ENCODE assay signal across 1 cellular context in the genomic region with DNA sequence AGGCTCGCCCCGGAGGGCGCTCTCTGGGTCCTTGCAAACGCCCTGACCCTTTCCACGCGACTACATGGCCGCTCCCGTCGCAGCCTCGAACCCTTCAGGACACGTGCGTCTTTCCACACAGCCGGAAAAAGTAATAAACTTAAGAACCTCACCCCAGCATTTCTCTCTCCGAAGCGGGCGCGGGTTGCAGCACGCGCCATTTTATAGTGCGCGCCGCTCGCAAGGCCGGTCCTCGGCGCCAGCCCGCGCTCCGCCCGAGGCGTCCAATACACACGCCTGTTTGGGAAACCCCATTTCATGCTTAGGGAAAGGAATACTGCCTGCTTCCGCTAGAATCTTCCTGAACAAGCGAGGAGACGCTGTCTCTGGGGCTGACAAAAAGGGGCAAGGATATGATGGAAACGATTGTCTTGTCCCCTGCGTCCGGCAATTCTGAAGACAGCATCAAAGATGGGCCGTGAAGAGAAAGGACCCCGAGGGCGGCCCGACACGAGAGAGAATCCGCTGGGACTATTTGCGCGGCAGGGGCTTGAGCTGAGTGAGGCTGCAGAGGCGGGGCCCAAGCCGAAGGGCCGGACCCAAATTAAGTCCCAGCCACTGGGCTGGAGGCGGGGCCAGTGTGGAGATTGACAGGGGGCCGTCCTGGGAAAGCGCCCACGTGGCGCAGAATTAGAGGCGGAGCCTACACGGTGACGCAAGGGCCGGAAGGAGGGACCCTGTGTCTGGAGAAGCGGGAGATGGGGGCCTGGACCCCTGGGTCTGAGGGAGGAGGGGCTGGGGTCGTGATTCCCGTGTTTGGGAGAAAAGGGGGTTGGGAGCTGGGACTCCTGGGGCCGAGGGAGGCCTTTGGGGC.
A peak's percentile ranks its signal among the peaks of the same experiment; 100 is the strongest.
TF ChIP-seq lines count a peak whose summit lies in the region.

No MANE protein-coding gene starts in this region.

TF ChIP-seq in HepG2, 621 proteins besides CTCF, POLR2A, EP300 and RAD21 (continued from another document and continues in another):
- TF ChIP-seq, protein P1, sequence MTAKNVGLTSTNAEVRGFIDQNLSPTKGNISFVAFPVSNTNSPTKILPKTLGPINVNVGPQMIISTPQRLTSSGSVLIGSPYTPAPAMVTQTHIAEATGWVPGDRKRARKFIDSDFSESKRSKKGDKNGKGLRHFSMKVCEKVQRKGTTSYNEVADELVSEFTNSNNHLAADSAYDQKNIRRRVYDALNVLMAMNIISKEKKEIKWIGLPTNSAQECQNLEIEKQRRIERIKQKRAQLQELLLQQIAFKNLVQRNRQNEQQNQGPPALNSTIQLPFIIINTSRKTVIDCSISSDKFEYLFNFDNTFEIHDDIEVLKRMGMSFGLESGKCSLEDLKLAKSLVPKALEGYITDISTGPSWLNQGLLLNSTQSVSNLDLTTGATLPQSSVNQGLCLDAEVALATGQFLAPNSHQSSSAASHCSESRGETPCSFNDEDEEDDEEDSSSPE (CRISPR knock-in tag; IDR thresholded peaks at IDR 0.05) = peak; percentile 98
- peak; percentile 66; the same call in 1 of the 2 replicates for TF ChIP-seq DNMT3B (CRISPR knock-in tag; conservative IDR thresholded peaks at IDR 0.05)
- TF ChIP-seq MIER3 (CRISPR knock-in tag; IDR thresholded peaks at IDR 0.05; ENCODE audit: borderline replicate concordance) = peak; percentile 24; the same call in 1 of the 2 replicates
- TF ChIP-seq SMYD3 (CRISPR knock-in tag; IDR thresholded peaks at IDR 0.05) = 0 out of 2 replicates have a peak, but pooled peaks have one; percentile 29
- TF ChIP-seq JUND (CRISPR knock-in tag; IDR thresholded peaks at IDR 0.05) = no peak; the same call in 1 of the 2 replicates
- TF ChIP-seq, protein P2, sequence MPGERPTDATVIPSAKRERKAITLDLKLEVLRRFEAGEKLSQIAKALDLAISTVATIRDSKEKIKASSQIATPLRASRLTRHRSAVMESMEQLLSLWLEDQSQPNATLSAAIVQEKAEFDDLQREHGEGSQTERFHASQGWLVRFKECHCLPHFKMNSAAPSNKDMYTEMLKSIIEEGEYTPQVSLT (CRISPR knock-in tag; IDR thresholded peaks at IDR 0.05; ENCODE audit: borderline replicate concordance, low read depth) = no peak
- no peak for TF ChIP-seq IKZF1 (IDR thresholded peaks at IDR 0.05)
- no peak for TF ChIP-seq EEA1 (CRISPR knock-in tag; IDR thresholded peaks at IDR 0.05; ENCODE audit: borderline replicate concordance)
- no peak for TF ChIP-seq TP53 (CRISPR knock-in tag; conservative IDR thresholded peaks at IDR 0.05)
- TF ChIP-seq, protein P3, sequence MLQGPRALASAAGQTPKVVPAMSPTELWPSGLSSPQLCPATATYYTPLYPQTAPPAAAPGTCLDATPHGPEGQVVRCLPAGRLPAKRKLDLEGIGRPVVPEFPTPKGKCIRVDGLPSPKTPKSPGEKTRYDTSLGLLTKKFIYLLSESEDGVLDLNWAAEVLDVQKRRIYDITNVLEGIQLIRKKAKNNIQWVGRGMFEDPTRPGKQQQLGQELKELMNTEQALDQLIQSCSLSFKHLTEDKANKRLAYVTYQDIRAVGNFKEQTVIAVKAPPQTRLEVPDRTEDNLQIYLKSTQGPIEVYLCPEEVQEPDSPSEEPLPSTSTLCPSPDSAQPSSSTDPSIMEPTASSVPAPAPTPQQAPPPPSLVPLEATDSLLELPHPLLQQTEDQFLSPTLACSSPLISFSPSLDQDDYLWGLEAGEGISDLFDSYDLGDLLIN (CRISPR knock-in tag; IDR thresholded peaks at IDR 0.05; ENCODE audit: borderline replicate concordance) = no peak; the same call in 1 of the 2 replicates
- TF ChIP-seq, protein P4, sequence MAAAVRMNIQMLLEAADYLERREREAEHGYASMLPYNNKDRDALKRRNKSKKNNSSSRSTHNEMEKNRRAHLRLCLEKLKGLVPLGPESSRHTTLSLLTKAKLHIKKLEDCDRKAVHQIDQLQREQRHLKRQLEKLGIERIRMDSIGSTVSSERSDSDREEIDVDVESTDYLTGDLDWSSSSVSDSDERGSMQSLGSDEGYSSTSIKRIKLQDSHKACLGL (CRISPR knock-in tag; IDR thresholded peaks at IDR 0.05) = peak; percentile 64
- no peak for TF ChIP-seq FOXM1 (CRISPR knock-in tag; IDR thresholded peaks at IDR 0.05)
- no peak for TF ChIP-seq MED1 (CRISPR knock-in tag; IDR thresholded peaks at IDR 0.05)
- no peak for TF ChIP-seq KLF13 (CRISPR knock-in tag; IDR thresholded peaks at IDR 0.05)
- TF ChIP-seq, protein P5, sequence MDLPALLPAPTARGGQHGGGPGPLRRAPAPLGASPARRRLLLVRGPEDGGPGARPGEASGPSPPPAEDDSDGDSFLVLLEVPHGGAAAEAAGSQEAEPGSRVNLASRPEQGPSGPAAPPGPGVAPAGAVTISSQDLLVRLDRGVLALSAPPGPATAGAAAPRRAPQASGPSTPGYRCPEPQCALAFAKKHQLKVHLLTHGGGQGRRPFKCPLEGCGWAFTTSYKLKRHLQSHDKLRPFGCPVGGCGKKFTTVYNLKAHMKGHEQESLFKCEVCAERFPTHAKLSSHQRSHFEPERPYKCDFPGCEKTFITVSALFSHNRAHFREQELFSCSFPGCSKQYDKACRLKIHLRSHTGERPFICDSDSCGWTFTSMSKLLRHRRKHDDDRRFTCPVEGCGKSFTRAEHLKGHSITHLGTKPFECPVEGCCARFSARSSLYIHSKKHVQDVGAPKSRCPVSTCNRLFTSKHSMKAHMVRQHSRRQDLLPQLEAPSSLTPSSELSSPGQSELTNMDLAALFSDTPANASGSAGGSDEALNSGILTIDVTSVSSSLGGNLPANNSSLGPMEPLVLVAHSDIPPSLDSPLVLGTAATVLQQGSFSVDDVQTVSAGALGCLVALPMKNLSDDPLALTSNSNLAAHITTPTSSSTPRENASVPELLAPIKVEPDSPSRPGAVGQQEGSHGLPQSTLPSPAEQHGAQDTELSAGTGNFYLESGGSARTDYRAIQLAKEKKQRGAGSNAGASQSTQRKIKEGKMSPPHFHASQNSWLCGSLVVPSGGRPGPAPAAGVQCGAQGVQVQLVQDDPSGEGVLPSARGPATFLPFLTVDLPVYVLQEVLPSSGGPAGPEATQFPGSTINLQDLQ (CRISPR knock-in tag; IDR thresholded peaks at IDR 0.05) = 0 out of 2 replicates have a peak, but pooled peaks have one; percentile 66
- TF ChIP-seq, protein P6, sequence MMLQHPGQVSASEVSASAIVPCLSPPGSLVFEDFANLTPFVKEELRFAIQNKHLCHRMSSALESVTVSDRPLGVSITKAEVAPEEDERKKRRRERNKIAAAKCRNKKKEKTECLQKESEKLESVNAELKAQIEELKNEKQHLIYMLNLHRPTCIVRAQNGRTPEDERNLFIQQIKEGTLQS (CRISPR knock-in tag; IDR thresholded peaks at IDR 0.05) = peak; percentile 79
- TF ChIP-seq, protein P7, sequence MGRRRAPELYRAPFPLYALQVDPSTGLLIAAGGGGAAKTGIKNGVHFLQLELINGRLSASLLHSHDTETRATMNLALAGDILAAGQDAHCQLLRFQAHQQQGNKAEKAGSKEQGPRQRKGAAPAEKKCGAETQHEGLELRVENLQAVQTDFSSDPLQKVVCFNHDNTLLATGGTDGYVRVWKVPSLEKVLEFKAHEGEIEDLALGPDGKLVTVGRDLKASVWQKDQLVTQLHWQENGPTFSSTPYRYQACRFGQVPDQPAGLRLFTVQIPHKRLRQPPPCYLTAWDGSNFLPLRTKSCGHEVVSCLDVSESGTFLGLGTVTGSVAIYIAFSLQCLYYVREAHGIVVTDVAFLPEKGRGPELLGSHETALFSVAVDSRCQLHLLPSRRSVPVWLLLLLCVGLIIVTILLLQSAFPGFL (CRISPR knock-in tag; IDR thresholded peaks at IDR 0.05) = no peak
- TF ChIP-seq, protein P8, sequence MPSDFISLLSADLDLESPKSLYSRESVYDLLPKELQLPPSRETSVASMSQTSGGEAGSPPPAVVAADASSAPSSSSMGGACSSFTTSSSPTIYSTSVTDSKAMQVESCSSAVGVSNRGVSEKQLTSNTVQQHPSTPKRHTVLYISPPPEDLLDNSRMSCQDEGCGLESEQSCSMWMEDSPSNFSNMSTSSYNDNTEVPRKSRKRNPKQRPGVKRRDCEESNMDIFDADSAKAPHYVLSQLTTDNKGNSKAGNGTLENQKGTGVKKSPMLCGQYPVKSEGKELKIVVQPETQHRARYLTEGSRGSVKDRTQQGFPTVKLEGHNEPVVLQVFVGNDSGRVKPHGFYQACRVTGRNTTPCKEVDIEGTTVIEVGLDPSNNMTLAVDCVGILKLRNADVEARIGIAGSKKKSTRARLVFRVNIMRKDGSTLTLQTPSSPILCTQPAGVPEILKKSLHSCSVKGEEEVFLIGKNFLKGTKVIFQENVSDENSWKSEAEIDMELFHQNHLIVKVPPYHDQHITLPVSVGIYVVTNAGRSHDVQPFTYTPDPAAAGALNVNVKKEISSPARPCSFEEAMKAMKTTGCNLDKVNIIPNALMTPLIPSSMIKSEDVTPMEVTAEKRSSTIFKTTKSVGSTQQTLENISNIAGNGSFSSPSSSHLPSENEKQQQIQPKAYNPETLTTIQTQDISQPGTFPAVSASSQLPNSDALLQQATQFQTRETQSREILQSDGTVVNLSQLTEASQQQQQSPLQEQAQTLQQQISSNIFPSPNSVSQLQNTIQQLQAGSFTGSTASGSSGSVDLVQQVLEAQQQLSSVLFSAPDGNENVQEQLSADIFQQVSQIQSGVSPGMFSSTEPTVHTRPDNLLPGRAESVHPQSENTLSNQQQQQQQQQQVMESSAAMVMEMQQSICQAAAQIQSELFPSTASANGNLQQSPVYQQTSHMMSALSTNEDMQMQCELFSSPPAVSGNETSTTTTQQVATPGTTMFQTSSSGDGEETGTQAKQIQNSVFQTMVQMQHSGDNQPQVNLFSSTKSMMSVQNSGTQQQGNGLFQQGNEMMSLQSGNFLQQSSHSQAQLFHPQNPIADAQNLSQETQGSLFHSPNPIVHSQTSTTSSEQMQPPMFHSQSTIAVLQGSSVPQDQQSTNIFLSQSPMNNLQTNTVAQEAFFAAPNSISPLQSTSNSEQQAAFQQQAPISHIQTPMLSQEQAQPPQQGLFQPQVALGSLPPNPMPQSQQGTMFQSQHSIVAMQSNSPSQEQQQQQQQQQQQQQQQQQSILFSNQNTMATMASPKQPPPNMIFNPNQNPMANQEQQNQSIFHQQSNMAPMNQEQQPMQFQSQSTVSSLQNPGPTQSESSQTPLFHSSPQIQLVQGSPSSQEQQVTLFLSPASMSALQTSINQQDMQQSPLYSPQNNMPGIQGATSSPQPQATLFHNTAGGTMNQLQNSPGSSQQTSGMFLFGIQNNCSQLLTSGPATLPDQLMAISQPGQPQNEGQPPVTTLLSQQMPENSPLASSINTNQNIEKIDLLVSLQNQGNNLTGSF (CRISPR knock-in tag; IDR thresholded peaks at IDR 0.05) = no peak
- no peak for TF ChIP-seq SOX13 (IDR thresholded peaks at IDR 0.05)
- TF ChIP-seq SOX13 (CRISPR knock-in tag; conservative IDR thresholded peaks at IDR 0.05 in 1 of 2, IDR thresholded peaks at IDR 0.05 in 1 of 2) = peak in 1 of 2 experiments; percentile 10; a peak in 1 of 4 replicates
- TF ChIP-seq, protein P9, sequence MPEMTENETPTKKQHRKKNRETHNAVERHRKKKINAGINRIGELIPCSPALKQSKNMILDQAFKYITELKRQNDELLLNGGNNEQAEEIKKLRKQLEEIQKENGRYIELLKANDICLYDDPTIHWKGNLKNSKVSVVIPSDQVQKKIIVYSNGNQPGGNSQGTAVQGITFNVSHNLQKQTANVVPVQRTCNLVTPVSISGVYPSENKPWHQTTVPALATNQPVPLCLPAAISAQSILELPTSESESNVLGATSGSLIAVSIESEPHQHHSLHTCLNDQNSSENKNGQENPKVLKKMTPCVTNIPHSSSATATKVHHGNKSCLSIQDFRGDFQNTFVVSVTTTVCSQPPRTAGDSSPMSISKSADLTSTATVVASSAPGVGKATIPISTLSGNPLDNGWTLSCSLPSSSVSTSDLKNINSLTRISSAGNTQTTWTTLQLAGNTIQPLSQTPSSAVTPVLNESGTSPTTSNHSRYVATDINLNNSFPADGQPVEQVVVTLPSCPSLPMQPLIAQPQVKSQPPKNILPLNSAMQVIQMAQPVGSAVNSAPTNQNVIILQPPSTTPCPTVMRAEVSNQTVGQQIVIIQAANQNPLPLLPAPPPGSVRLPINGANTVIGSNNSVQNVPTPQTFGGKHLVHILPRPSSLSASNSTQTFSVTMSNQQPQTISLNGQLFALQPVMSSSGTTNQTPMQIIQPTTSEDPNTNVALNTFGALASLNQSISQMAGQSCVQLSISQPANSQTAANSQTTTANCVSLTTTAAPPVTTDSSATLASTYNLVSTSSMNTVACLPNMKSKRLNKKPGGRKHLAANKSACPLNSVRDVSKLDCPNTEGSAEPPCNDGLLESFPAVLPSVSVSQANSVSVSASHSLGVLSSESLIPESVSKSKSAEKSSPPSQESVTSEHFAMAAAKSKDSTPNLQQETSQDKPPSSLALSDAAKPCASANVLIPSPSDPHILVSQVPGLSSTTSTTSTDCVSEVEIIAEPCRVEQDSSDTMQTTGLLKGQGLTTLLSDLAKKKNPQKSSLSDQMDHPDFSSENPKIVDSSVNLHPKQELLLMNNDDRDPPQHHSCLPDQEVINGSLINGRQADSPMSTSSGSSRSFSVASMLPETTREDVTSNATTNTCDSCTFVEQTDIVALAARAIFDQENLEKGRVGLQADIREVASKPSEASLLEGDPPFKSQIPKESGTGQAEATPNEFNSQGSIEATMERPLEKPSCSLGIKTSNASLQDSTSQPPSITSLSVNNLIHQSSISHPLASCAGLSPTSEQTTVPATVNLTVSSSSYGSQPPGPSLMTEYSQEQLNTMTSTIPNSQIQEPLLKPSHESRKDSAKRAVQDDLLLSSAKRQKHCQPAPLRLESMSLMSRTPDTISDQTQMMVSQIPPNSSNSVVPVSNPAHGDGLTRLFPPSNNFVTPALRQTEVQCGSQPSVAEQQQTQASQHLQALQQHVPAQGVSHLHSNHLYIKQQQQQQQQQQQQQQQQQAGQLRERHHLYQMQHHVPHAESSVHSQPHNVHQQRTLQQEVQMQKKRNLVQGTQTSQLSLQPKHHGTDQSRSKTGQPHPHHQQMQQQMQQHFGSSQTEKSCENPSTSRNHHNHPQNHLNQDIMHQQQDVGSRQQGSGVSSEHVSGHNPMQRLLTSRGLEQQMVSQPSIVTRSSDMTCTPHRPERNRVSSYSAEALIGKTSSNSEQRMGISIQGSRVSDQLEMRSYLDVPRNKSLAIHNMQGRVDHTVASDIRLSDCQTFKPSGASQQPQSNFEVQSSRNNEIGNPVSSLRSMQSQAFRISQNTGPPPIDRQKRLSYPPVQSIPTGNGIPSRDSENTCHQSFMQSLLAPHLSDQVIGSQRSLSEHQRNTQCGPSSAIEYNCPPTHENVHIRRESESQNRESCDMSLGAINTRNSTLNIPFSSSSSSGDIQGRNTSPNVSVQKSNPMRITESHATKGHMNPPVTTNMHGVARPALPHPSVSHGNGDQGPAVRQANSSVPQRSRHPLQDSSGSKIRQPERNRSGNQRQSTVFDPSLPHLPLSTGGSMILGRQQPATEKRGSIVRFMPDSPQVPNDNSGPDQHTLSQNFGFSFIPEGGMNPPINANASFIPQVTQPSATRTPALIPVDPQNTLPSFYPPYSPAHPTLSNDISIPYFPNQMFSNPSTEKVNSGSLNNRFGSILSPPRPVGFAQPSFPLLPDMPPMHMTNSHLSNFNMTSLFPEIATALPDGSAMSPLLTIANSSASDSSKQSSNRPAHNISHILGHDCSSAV (CRISPR knock-in tag; IDR thresholded peaks at IDR 0.05; ENCODE audit: borderline replicate concordance) = no peak
- TF ChIP-seq, protein P10, sequence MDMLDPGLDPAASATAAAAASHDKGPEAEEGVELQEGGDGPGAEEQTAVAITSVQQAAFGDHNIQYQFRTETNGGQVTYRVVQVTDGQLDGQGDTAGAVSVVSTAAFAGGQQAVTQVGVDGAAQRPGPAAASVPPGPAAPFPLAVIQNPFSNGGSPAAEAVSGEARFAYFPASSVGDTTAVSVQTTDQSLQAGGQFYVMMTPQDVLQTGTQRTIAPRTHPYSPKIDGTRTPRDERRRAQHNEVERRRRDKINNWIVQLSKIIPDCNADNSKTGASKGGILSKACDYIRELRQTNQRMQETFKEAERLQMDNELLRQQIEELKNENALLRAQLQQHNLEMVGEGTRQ (IDR thresholded peaks at IDR 0.05; ENCODE audit: low read depth, low read length) = peak; percentile 83
- TF ChIP-seq, protein P10 (CRISPR knock-in tag; IDR thresholded peaks at IDR 0.05; ENCODE audit: borderline replicate concordance) = peak; percentile 93; the same call in 1 of the 2 replicates
